Comparison of ENCODE assay signal across 25 cellular contexts in genomic region chr1:175394739-175395138, GRCh38.
DNase-seq lines count a peak whose midpoint lies in the region; FAIRE-seq lines count a peak whose summit lies in the region.
"Had no signal": no experiment of that assay in that cellular context is flagged by ENCODE, and none has a peak within 500 bp of the region (broad histone marks: within the 10 kb centered on the region; RNA-seq: fewer than 3 reads in every experiment).

No MANE protein-coding gene starts in this region.

- no peaks in the 10 kb centered on the region for H3K4me1 Mint-ChIP-seq in activated naive CD8-positive, alpha-beta T cell treated with anti-CD3 and anti-CD28 coated beads for 36 hours
- H3K4me1 Mint-ChIP-seq: activated naive CD8-positive, alpha-beta T cell treated with anti-CD3 and anti-CD28 coated beads, Interleukin-2, amount 50 U/mL, for 24 hours had no signal

- peaks cover 4% of the 10 kb centered on the region for H3K27me3 Mint-ChIP-seq in activated naive CD8-positive, alpha-beta T cell treated with anti-CD3 and anti-CD28 coated beads for 36 hours
- H3K27me3 Mint-ChIP-seq: stimulated activated memory B cell treated with anti-CD40 and anti-IgM and Interleukin-4, amounts not matched to agents 10 μg/mL and 1 μg/mL and 100 μg/mL, for 72 hours had no signal

- FAIRE-seq in islet of Langerhans (lab: Jason Lieb, UNC), result peak; percentile 94
- FAIRE-seq: colon, frontal cortex, GM12891, HTR-8/SVneo had no signal

- H3K36me3 Mint-ChIP-seq in activated naive CD8-positive, alpha-beta T cell treated with anti-CD3 and anti-CD28 coated beads for 36 hours, result no peaks in the 10 kb centered on the region
- H3K36me3 Mint-ChIP-seq: neural progenitor cell had no signal

- H3K9me3 Mint-ChIP-seq in activated naive CD8-positive, alpha-beta T cell treated with anti-CD3 and anti-CD28 coated beads for 36 hours, result no peaks in the 10 kb centered on the region
- H3K9me3 Mint-ChIP-seq: activated naive CD8-positive, alpha-beta T cell treated with anti-CD3 and anti-CD28 coated beads, Interleukin-2, amount 50 U/mL, for 24 hours; CD4-positive, alpha-beta T cell; neural progenitor cell; stimulated activated memory B cell treated with anti-CD40 and anti-IgM and Interleukin-4, amounts not matched to agents 10 μg/mL and 1 μg/mL and 100 μg/mL, for 72 hours had no signal

- no peak overlapping the region for H3K4me3 Mint-ChIP-seq in activated naive CD8-positive, alpha-beta T cell treated with anti-CD3 and anti-CD28 coated beads for 36 hours
- H3K4me3 Mint-ChIP-seq: activated naive CD8-positive, alpha-beta T cell treated with anti-CD3 and anti-CD28 coated beads, Interleukin-2, amount 50 U/mL, for 24 hours; CD4-positive, alpha-beta T cell; neural progenitor cell; stimulated activated memory B cell treated with anti-CD40 and anti-IgM and Interleukin-4, amounts not matched to agents 10 μg/mL and 1 μg/mL and 100 μg/mL, for 72 hours had no signal

- DNase-seq in DMS 273 (lab: John Stamatoyannopoulos, UW; ENCODE audit: unreplicated experiment) (peak; percentile 55), DMS 273 treated with DMSO at 0.1 percent for 48 hours (lab: John Stamatoyannopoulos, UW) (no peak), G401 (ENCODE audit: low spot score) (peak; percentile 97), NCI-H524 (lab: John Stamatoyannopoulos, UW) (peak; percentile 18 to 68), HT-29 (ENCODE audit: low spot score) (no peak)
- no peak for DNase-seq in activated naive CD8-positive, alpha-beta T cell treated with anti-CD3 and anti-CD28 coated beads for 36 hours
- DNase-seq in activated T-cell treated with anti-CD3 and anti-CD28 coated beads, Interleukin-2, amount 50 U/mL, for 1 hour, result no peak
- DNase-seq: activated CD8-positive, alpha-beta memory T cell treated with anti-CD3 and anti-CD28 coated beads, Interleukin-2, amount 50 U/mL, for 48 hours; activated effector memory CD4-positive, alpha-beta T cell treated with Interleukin-2 at 50 U/mL for 16 hours; activated naive CD8-positive, alpha-beta T cell treated with anti-CD3 and anti-CD28 coated beads, Interleukin-2, amount 50 U/mL, for 24 hours; CD4-positive, alpha-beta T cell; effector memory CD4-positive, alpha-beta T cell; hippocampal formation; KG1; lower lobe of right lung; NCI-H446 treated with DMSO at 0.1 percent for 48 hours; T-helper 2 cell; testis had no signal

- in situ Hi-C loops in G401 (cut with HindIII; ENCODE audit: low sequenced_read_pairs), result no loop called here

- H3K27ac Mint-ChIP-seq in activated naive CD8-positive, alpha-beta T cell treated with anti-CD3 and anti-CD28 coated beads for 36 hours, result no peak overlapping the region
- H3K27ac Mint-ChIP-seq: activated naive CD8-positive, alpha-beta T cell treated with anti-CD3 and anti-CD28 coated beads, Interleukin-2, amount 50 U/mL, for 24 hours; CD4-positive, alpha-beta T cell; neural progenitor cell; stimulated activated memory B cell treated with anti-CD40 and anti-IgM and Interleukin-4, amounts not matched to agents 10 μg/mL and 1 μg/mL and 100 μg/mL, for 72 hours had no signal

Comparison
In these comparisons a context has a peak if more than half of its experiments do, and no peak if none do; other contexts are left out.
1. DNase-seq: peak in DMS 273 (single experiment), G401 (single experiment) and NCI-H524 (2 of 2); none in DMS 273 treated with DMSO at 0.1 percent for 48 hours (single experiment), HT-29 (single experiment), activated naive CD8-positive, alpha-beta T cell treated with anti-CD3 and anti-CD28 coated beads for 36 hours (single experiment) and activated T-cell treated with anti-CD3 and anti-CD28 coated beads, Interleukin-2, amount 50 U/mL, for 1 hour (single experiment).